In genomic region chr4:6095023-6095817, GRCh38 we compare ENCODE assay signal across 12 cellular contexts.
A peak's percentile ranks its signal among the peaks of the same experiment; 100 is the strongest.
DNase-seq lines count a peak whose midpoint lies in the region; ATAC-seq and TF ChIP-seq lines count a peak whose summit lies in the region.
"Had no signal": no experiment of that assay in that cellular context is flagged by ENCODE, and none has a peak within 500 bp of the region (broad histone marks: within the 10 kb centered on the region; RNA-seq: fewer than 3 reads in every experiment).

No MANE protein-coding gene starts in this region.

- ATAC-seq in activated CD8-positive, alpha-beta T cell treated with anti-CD3 and anti-CD28 coated beads for 36 hours = peak; percentile 37
- ATAC-seq in activated CD8-positive, alpha-beta T cell treated with anti-CD3 and anti-CD28 coated beads, Interleukin-2, amount 10 ng/mL, durations not matched to agents 7 days and 5 days = no peak
- no peak for ATAC-seq in HG03457 (IDR thresholded peaks at IDR 0.05; ENCODE audit: unreplicated experiment)

- CTCF ChIA-PET in activated CD8-positive, alpha-beta T cell treated with anti-CD3 and anti-CD28 coated beads for 36 hours (lab: Charles Lee) = no interaction called here
- CTCF ChIA-PET in activated CD8-positive, alpha-beta T cell treated with anti-CD3 and anti-CD28 coated beads, Interleukin-2, amount 10 ng/mL, durations not matched to agents 7 days and 5 days (lab: Charles Lee) = interaction anchor here (1.0 kb wide), 1 partner anchor 232 kb away, joined by 4 read pairs; no protein-coding TSS in a partner anchor

- no peak for DNase-seq in activated CD8-positive, alpha-beta T cell treated with anti-CD3 and anti-CD28 coated beads for 36 hours
- DNase-seq in activated CD8-positive, alpha-beta T cell treated with anti-CD3 and anti-CD28 coated beads, Interleukin-2, amount 10 ng/mL, durations not matched to agents 7 days and 5 days = no peak
- DNase-seq in NB4 (ENCODE audit: low read depth) = peak; percentile 46
- DNase-seq in chondrocyte (ENCODE audit: low spot score) = no peak
- peak; percentile 14 for DNase-seq in sigmoid colon
- DNase-seq in H7 = no peak
- no peak for DNase-seq in osteocyte (ENCODE audit: extremely low spot score, unreplicated experiment)
- DNase-seq: activated T-cell treated with anti-CD3 and anti-CD28 coated beads, Interleukin-2, amount 50 U/mL, for 48 hours; AML-193; GF-D8; T1000 had no signal

- no peaks in the 10 kb centered on the region for H3K36me3 Mint-ChIP-seq in activated CD8-positive, alpha-beta T cell treated with anti-CD3 and anti-CD28 coated beads for 36 hours (ENCODE audit: low read depth)
- peaks cover 2% of the 10 kb centered on the region for H3K36me3 Mint-ChIP-seq in activated CD8-positive, alpha-beta T cell treated with anti-CD3 and anti-CD28 coated beads, Interleukin-2, amount 10 ng/mL, durations not matched to agents 7 days and 5 days (ENCODE audit: low read depth)
- peaks cover 2% of the 10 kb centered on the region for H3K36me3 Mint-ChIP-seq in chondrocyte (ENCODE audit: low read depth)
- no peaks in the 10 kb centered on the region for H3K36me3 Mint-ChIP-seq in osteocyte (ENCODE audit: unreplicated experiment)

- intact Hi-C loops in activated CD8-positive, alpha-beta T cell treated with anti-CD3 and anti-CD28 coated beads for 36 hours (cut with micrococcal nuclease) = no loop called here
- intact Hi-C loops in sigmoid colon (cut with DNase I) = no loop called here

- WGBS in sigmoid colon, 2 donors = 32 to 36% methylated on average over 11 of the region's 11 CpGs

- no peak for TF ChIP-seq CTCF in activated CD8-positive, alpha-beta T cell treated with anti-CD3 and anti-CD28 coated beads for 36 hours (IDR thresholded peaks at IDR 0.05)
- TF ChIP-seq CTCF in NB4 (IDR thresholded peaks at IDR 0.05; ENCODE audit: low read depth, low read length) = no peak
- TF ChIP-seq CTCF in chondrocyte (IDR thresholded peaks at IDR 0.05) = no peak
- no peak for TF ChIP-seq CTCF in sigmoid colon (IDR thresholded peaks at IDR 0.05)
- TF ChIP-seq CTCF in osteocyte (IDR thresholded peaks at IDR 0.05) = no peak

- no peak overlapping the region for H3K27ac Mint-ChIP-seq in activated CD8-positive, alpha-beta T cell treated with anti-CD3 and anti-CD28 coated beads for 36 hours
- no peak overlapping the region for H3K27ac Mint-ChIP-seq in activated CD8-positive, alpha-beta T cell treated with anti-CD3 and anti-CD28 coated beads, Interleukin-2, amount 10 ng/mL, durations not matched to agents 7 days and 5 days
- H3K27ac Mint-ChIP-seq in chondrocyte (ENCODE audit: unreplicated experiment) (peak overlapping the region; percentile 29), osteocyte (ENCODE audit: unreplicated experiment) (no peak overlapping the region)

- POLR2A ChIA-PET in activated CD8-positive, alpha-beta T cell treated with anti-CD3 and anti-CD28 coated beads for 36 hours (lab: Charles Lee) = no interaction called here
- POLR2A ChIA-PET in activated CD8-positive, alpha-beta T cell treated with anti-CD3 and anti-CD28 coated beads, Interleukin-2, amount 10 ng/mL, durations not matched to agents 7 days and 5 days (lab: Charles Lee) = no interaction called here

- peaks cover 0 to 4% (median 0%) of the 10 kb centered on the region in 4 donors for H3K9me3 ChIP-seq in sigmoid colon

- H3K9me3 Mint-ChIP-seq in activated CD8-positive, alpha-beta T cell treated with anti-CD3 and anti-CD28 coated beads for 36 hours = peaks cover 3% of the 10 kb centered on the region
- H3K9me3 Mint-ChIP-seq in activated CD8-positive, alpha-beta T cell treated with anti-CD3 and anti-CD28 coated beads, Interleukin-2, amount 10 ng/mL, durations not matched to agents 7 days and 5 days (ENCODE audit: insufficient read depth) = peaks cover 8% of the 10 kb centered on the region
- peaks cover 7% of the 10 kb centered on the region for H3K9me3 Mint-ChIP-seq in chondrocyte (ENCODE audit: low read depth)
- H3K9me3 Mint-ChIP-seq in osteocyte (ENCODE audit: unreplicated experiment) = no peaks in the 10 kb centered on the region

- TF ChIP-seq POLR2A in NB4 (IDR thresholded peaks at IDR 0.05; ENCODE audit: extremely low read depth, insufficient read length) = no peak
- no peak for TF ChIP-seq POLR2A in sigmoid colon (IDR thresholded peaks at IDR 0.05)

- H3K27me3 ChIP-seq in sigmoid colon = peaks cover 0 to 8% (median 4%) of the 10 kb centered on the region in 3 donors
- no peaks in the 10 kb centered on the region for H3K27me3 ChIP-seq in H7 (ENCODE audit: control insufficient read depth, insufficient read depth, low read length)

- H3K4me3 ChIP-seq in NB4 (ENCODE audit: low read depth, low read length) (no peak overlapping the region), sigmoid colon (no peak overlapping the region), H7 (ENCODE audit: insufficient read depth, low read depth, low read length) (no peak overlapping the region)

- H3K4me1 Mint-ChIP-seq in activated CD8-positive, alpha-beta T cell treated with anti-CD3 and anti-CD28 coated beads for 36 hours (ENCODE audit: low read depth) = peaks cover 3% of the 10 kb centered on the region
- peaks cover 25% of the 10 kb centered on the region for H3K4me1 Mint-ChIP-seq in activated CD8-positive, alpha-beta T cell treated with anti-CD3 and anti-CD28 coated beads, Interleukin-2, amount 10 ng/mL, durations not matched to agents 7 days and 5 days (ENCODE audit: low read depth)
- H3K4me1 Mint-ChIP-seq in chondrocyte (ENCODE audit: low read depth) = no peaks in the 10 kb centered on the region
- no peaks in the 10 kb centered on the region for H3K4me1 Mint-ChIP-seq in osteocyte (ENCODE audit: unreplicated experiment)

- H3K36me3 ChIP-seq in sigmoid colon (no peaks in the 10 kb centered on the region), H7 (replicated peaks; ENCODE audit: control insufficient read depth, insufficient read depth, low read length) (no peaks in the 10 kb centered on the region)

- H3K27me3 Mint-ChIP-seq in activated CD8-positive, alpha-beta T cell treated with anti-CD3 and anti-CD28 coated beads for 36 hours = peaks cover 3% of the 10 kb centered on the region
- H3K27me3 Mint-ChIP-seq in activated CD8-positive, alpha-beta T cell treated with anti-CD3 and anti-CD28 coated beads, Interleukin-2, amount 10 ng/mL, durations not matched to agents 7 days and 5 days (ENCODE audit: low read depth) = peaks cover 4% of the 10 kb centered on the region
- H3K27me3 Mint-ChIP-seq in chondrocyte (ENCODE audit: low read depth) = peaks cover 45% of the 10 kb centered on the region
- H3K27me3 Mint-ChIP-seq in osteocyte (ENCODE audit: unreplicated experiment) = peaks cover 20% of the 10 kb centered on the region

- no peak for TF ChIP-seq EP300 in sigmoid colon (IDR thresholded peaks at IDR 0.05)

- no peaks in the 10 kb centered on the region for H3K4me1 ChIP-seq in sigmoid colon

- no peak overlapping the region for H3K27ac ChIP-seq in sigmoid colon

- no peak overlapping the region for H3K4me3 Mint-ChIP-seq in activated CD8-positive, alpha-beta T cell treated with anti-CD3 and anti-CD28 coated beads for 36 hours
- H3K4me3 Mint-ChIP-seq in activated CD8-positive, alpha-beta T cell treated with anti-CD3 and anti-CD28 coated beads, Interleukin-2, amount 10 ng/mL, durations not matched to agents 7 days and 5 days = no peak overlapping the region
- no peak overlapping the region for H3K4me3 Mint-ChIP-seq in chondrocyte (ENCODE audit: unreplicated experiment)
- H3K4me3 Mint-ChIP-seq in osteocyte (ENCODE audit: unreplicated experiment) = no peak overlapping the region

Comparison
In these comparisons a context has a peak if more than half of its experiments do, and no peak if none do; other contexts are left out.
1. DNase-seq: peak in NB4 (single experiment) and sigmoid colon (single experiment); none in activated CD8-positive, alpha-beta T cell treated with anti-CD3 and anti-CD28 coated beads for 36 hours (single experiment), activated CD8-positive, alpha-beta T cell treated with anti-CD3 and anti-CD28 coated beads, Interleukin-2, amount 10 ng/mL, durations not matched to agents 7 days and 5 days (single experiment), chondrocyte (single experiment), H7 (single experiment) and osteocyte (single experiment).